In the genomic region with DNA sequence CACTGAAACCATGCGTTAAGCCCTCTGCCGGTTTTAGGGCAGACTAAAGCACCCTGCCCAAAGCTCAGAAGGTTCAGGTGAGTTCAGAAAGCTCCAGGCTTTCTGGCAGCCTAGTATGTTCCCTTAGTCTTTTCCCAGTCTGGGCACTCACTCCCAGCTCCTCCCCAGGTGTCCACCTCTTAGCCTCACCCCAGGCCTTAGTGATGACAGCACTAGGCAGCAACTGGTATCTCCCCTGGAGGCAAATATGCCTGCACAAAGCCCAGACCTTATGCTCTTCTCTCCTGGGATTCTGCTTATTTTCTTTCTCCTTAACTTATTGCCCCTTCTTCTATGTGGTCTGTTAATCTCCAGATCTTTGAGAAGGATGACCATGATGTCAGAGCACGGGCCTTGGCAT, we compare ENCODE assay signal across 20 cellular contexts.
"Had no signal": no experiment of that assay in that cellular context is flagged by ENCODE, and none has a peak within 500 bp of the region (broad histone marks: within the 10 kb centered on the region; RNA-seq: fewer than 3 reads in every experiment).

No MANE protein-coding gene starts in this region.

- H3K27ac ChIP-seq: brain microvascular endothelial cell, foreskin keratinocyte, lower lobe of right lung, tibial artery, vagina had no signal

- H3K36me3 Mint-ChIP-seq: activated naive CD8-positive, alpha-beta T cell; mesothelial cell of epicardium; WTC11 had no signal

- H3K27me3 Mint-ChIP-seq: activated CD8-positive, alpha-beta T cell treated with anti-CD3 and anti-CD28 coated beads for 36 hours; activated naive CD8-positive, alpha-beta T cell; effector memory CD8-positive, alpha-beta T cell; stimulated activated memory B cell treated with anti-CD40 and anti-IgM and Interleukin-4, amounts not matched to agents 10 μg/mL and 1 μg/mL and 100 μg/mL, for 72 hours had no signal

- H3K27me3 ChIP-seq: brain microvascular endothelial cell, foreskin keratinocyte, tibial artery, vagina had no signal

- DNase-seq: activated CD4-positive, alpha-beta T cell treated with anti-CD3 and anti-CD28 coated beads for 4 hours; activated CD8-positive, alpha-beta memory T cell treated with anti-CD3 and anti-CD28 coated beads, Interleukin-2, amount 50 U/mL, for 4 hours; activated CD8-positive, alpha-beta T cell treated with anti-CD3 and anti-CD28 coated beads for 36 hours; activated effector memory CD4-positive, alpha-beta T cell treated with anti-CD3 and anti-CD28 coated beads, Interleukin-2, amount 50 U/mL, for 16 hours; activated T-cell treated with anti-CD3 and anti-CD28 coated beads, Interleukin-2, amount 50 U/mL, for 48 hours; brain microvascular endothelial cell; cerebellar nuclear complex; effector memory CD8-positive, alpha-beta T cell; foreskin keratinocyte; glutamatergic neuron; lower lobe of right lung; retina; stimulated activated CD4-positive, alpha-beta T cell treated with anti-CD3 and anti-CD28 coated beads, Interleukin-2, amount 100 ng/mL, for 48 hours; tibial artery had no signal

- H3K4me3 Mint-ChIP-seq: activated CD8-positive, alpha-beta T cell treated with anti-CD3 and anti-CD28 coated beads for 36 hours; activated naive CD8-positive, alpha-beta T cell; effector memory CD8-positive, alpha-beta T cell; mesothelial cell of epicardium; stimulated activated memory B cell treated with anti-CD40 and anti-IgM and Interleukin-4, amounts not matched to agents 10 μg/mL and 1 μg/mL and 100 μg/mL, for 72 hours; T-helper 1 cell treated with Interleukin-12 subunit alpha and Interleukin-12 subunit beta and Interleukin-4 antibody, amounts not matched to agents 30 μg/mL and 1 μg/mL, for 36 hours; WTC11 had no signal

- H3K36me3 ChIP-seq: brain microvascular endothelial cell, lower lobe of right lung, tibial artery, vagina had no signal

- ATAC-seq: activated CD8-positive, alpha-beta T cell treated with anti-CD3 and anti-CD28 coated beads for 36 hours; effector memory CD8-positive, alpha-beta T cell; foreskin keratinocyte; lower lobe of right lung; stimulated activated memory B cell treated with anti-CD40 and anti-IgM and Interleukin-4, amounts not matched to agents 10 μg/mL and 1 μg/mL and 100 μg/mL, for 72 hours; WTC11 had no signal

- H3K9me3 ChIP-seq: lower lobe of right lung, tibial artery, vagina had no signal

- H3K27ac Mint-ChIP-seq: activated CD8-positive, alpha-beta T cell treated with anti-CD3 and anti-CD28 coated beads for 36 hours; activated naive CD8-positive, alpha-beta T cell; effector memory CD8-positive, alpha-beta T cell; mesothelial cell of epicardium; stimulated activated memory B cell treated with anti-CD40 and anti-IgM and Interleukin-4, amounts not matched to agents 10 μg/mL and 1 μg/mL and 100 μg/mL, for 72 hours; WTC11 had no signal

- H3K9me3 Mint-ChIP-seq: activated CD8-positive, alpha-beta T cell treated with anti-CD3 and anti-CD28 coated beads for 36 hours; effector memory CD8-positive, alpha-beta T cell; mesothelial cell of epicardium; stimulated activated memory B cell treated with anti-CD40 and anti-IgM and Interleukin-4, amounts not matched to agents 10 μg/mL and 1 μg/mL and 100 μg/mL, for 72 hours; T-helper 1 cell treated with Interleukin-12 subunit alpha and Interleukin-12 subunit beta and Interleukin-4 antibody, amounts not matched to agents 30 μg/mL and 1 μg/mL, for 36 hours; WTC11 had no signal

- H3K4me3 ChIP-seq: lower lobe of right lung, tibial artery, vagina had no signal
